Comparison of ENCODE assay signal across 23 cellular contexts in genomic region chr6:134211297-134211696, GRCh38.
"Had no signal": no experiment of that assay in that cellular context is flagged by ENCODE, and none has a peak within 500 bp of the region (broad histone marks: within the 10 kb centered on the region; RNA-seq: fewer than 3 reads in every experiment).

No MANE protein-coding gene starts in this region.

- DNase-seq: activated B cell treated with CpG ODN at 0.5 μM for 24 hours; activated CD4-positive, alpha-beta T cell treated with anti-CD3 and anti-CD28 coated beads for 1 hour; activated CD4-positive, alpha-beta T cell treated with anti-CD3 and anti-CD28 coated beads, Interleukin-2, amount 10 ng/mL, durations not matched to agents 24 days and 14 days; activated CD4-positive, alpha-beta T cell treated with anti-CD3 and anti-CD28 coated beads, Interleukin-2, amount 50 U/mL, for 48 hours; activated CD8-positive, alpha-beta memory T cell treated with anti-CD3 and anti-CD28 coated beads, Interleukin-2, amount 10 ng/mL, durations not matched to agents 7 days and 5 days; activated effector memory CD4-positive, alpha-beta T cell treated with anti-CD3 and anti-CD28 coated beads, Interleukin-2, amount 50 U/mL, for 16 hours; activated naive CD4-positive, alpha-beta T cell treated with anti-CD3 and anti-CD28 coated beads for 36 hours; activated T-cell treated with anti-CD3 and anti-CD28 coated beads, Interleukin-2, amount 50 U/mL, for 4 hours; brain microvascular endothelial cell; Karpas-422; MM.1S; NCI-H1105; NCI-H146; NCI-H187 treated with DMSO at 0.1 percent for 48 hours; NCI-H2081 treated with DMSO at 0.1 percent for 48 hours; NCI-H446; NCI-H524; PC-9; SHP77 treated with DMSO at 0.1 percent for 48 hours; T-cell; T-helper 2 cell; T1000 had no signal

- H3K36me3 ChIP-seq: brain microvascular endothelial cell, cardiac muscle cell had no signal

- H3K4me3 ChIP-seq: cardiac muscle cell, PC-9 had no signal

- H3K27ac ChIP-seq: brain microvascular endothelial cell, cardiac muscle cell, PC-9 had no signal

- ATAC-seq: activated CD8-positive, alpha-beta memory T cell treated with anti-CD3 and anti-CD28 coated beads, Interleukin-2, amount 10 ng/mL, durations not matched to agents 7 days and 5 days; activated T-cell treated with anti-CD3 and anti-CD28 coated beads, Interleukin-2, amount 50 U/mL, for 4 hours; T-cell had no signal

- H3K27me3 ChIP-seq: brain microvascular endothelial cell, cardiac muscle cell had no signal
